ENCODE assay signal across 35 cellular contexts in the genomic region with DNA sequence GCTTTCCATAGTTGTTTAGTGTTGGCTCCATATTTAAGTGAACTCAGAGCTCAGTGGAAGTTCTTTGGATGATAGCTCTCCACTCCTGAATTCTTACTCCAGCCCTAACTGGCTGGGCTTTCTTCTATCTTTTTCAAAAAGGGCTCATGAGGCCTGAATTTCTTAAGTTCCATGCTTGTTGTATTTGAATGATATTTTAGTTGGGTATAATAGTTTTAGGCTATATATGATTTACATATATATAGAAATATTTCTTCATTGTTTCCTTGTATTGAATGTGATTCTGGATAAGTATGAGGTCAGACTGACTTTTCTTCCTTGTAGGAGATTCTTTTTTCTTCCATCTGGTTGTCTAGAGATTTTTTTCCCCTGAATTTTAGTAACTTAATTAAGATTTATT.
"Had no signal": no experiment of that assay in that cellular context is flagged by ENCODE, and none has a peak within 500 bp of the region (broad histone marks: within the 10 kb centered on the region; RNA-seq: fewer than 3 reads in every experiment).

No MANE protein-coding gene starts in this region.

- H3K4me3 ChIP-seq: MG63 had no signal

- H3K36me3 ChIP-seq: MG63 had no signal

- H3K27me3 ChIP-seq: MG63 had no signal

- DNase-seq: MG63, MM.1S, MV-4-11, NCI-H1048, NCI-H1092, NCI-H1092 treated with DMSO at 0.1 percent for 48 hours, NCI-H1105, NCI-H1105 treated with DMSO at 0.1 percent for 48 hours, NCI-H1417, NCI-H1417 treated with DMSO at 0.1 percent for 48 hours, NCI-H1436, NCI-H1436 treated with DMSO at 0.1 percent for 48 hours, NCI-H146, NCI-H1694, NCI-H1694 treated with DMSO at 0.1 percent for 48 hours, NCI-H187, NCI-H187 treated with DMSO at 0.1 percent for 48 hours, NCI-H1930, NCI-H2029, NCI-H2029 treated with DMSO at 0.1 percent for 48 hours, NCI-H2081, NCI-H2081 treated with DMSO at 0.1 percent for 48 hours, NCI-H2107, NCI-H2171, NCI-H2171 treated with DMSO at 0.1 percent for 48 hours, NCI-H2227 treated with DMSO at 0.1 percent for 48 hours, NCI-H226, NCI-H345, NCI-H446, NCI-H446 treated with DMSO at 0.1 percent for 48 hours, NCI-H510A, NCI-H510A treated with DMSO at 0.1 percent for 48 hours, NCI-H524, NCI-H524 treated with DMSO at 0.1 percent for 48 hours, NCI-H526 had no signal
